18 cellular contexts compared by ENCODE assay signal in genomic region chr12:116343331-116343884, GRCh38.
A peak's percentile ranks its signal among the peaks of the same experiment; 100 is the strongest.
DNase-seq lines count a peak whose midpoint lies in the region; FAIRE-seq and TF ChIP-seq lines count a peak whose summit lies in the region.
"Had no signal": no experiment of that assay in that cellular context is flagged by ENCODE, and none has a peak within 500 bp of the region (broad histone marks: within the 10 kb centered on the region; RNA-seq: fewer than 3 reads in every experiment).

No MANE protein-coding gene starts in this region.

- H3K4me3 ChIP-seq in endodermal cell (ENCODE audit: low read length), result peak overlapping the region; percentile 61
- H3K4me3 ChIP-seq: BLaER1 treated with 17β-estradiol and CSF1 and Interleukin-3, amounts not matched to agents 10 nM and 100 nM; HAP-1 had no signal

- H3K4me1 Mint-ChIP-seq in endodermal cell (peaks cover 6% of the 10 kb centered on the region), endothelial cell (ENCODE audit: unreplicated experiment) (peaks cover 3% of the 10 kb centered on the region)

- no peaks in the 10 kb centered on the region for H3K36me3 ChIP-seq in endodermal cell (ENCODE audit: control insufficient read depth, insufficient read depth, low read length)
- H3K36me3 ChIP-seq: BLaER1 treated with 17β-estradiol and CSF1 and Interleukin-3, amounts not matched to agents 10 nM and 100 nM; HAP-1 had no signal

- H3K4me3 Mint-ChIP-seq in endodermal cell, result no peak overlapping the region
- H3K4me3 Mint-ChIP-seq in endothelial cell (ENCODE audit: unreplicated experiment), result no peak overlapping the region
- H3K4me3 Mint-ChIP-seq: CD4-positive, CD25-positive, alpha-beta regulatory T cell had no signal

- no peak overlapping the region for H3K27ac ChIP-seq in endodermal cell (ENCODE audit: low read depth, low read length)
- H3K27ac ChIP-seq: BLaER1 treated with 17β-estradiol and CSF1 and Interleukin-3, amounts not matched to agents 10 nM and 100 nM had no signal

- peaks cover 3% of the 10 kb centered on the region for H3K4me1 ChIP-seq in endodermal cell (ENCODE audit: control insufficient read depth, insufficient read depth, low read length)

- no peak overlapping the region for H3K27ac Mint-ChIP-seq in endodermal cell
- no peak overlapping the region for H3K27ac Mint-ChIP-seq in endothelial cell (ENCODE audit: unreplicated experiment)
- H3K27ac Mint-ChIP-seq: CD4-positive, CD25-positive, alpha-beta regulatory T cell had no signal

- no peaks in the 10 kb centered on the region for H3K27me3 ChIP-seq in endodermal cell (ENCODE audit: control insufficient read depth, insufficient read depth, low read length, poor library complexity, severe bottlenecking)
- H3K27me3 ChIP-seq: BLaER1 treated with 17β-estradiol and CSF1 and Interleukin-3, amounts not matched to agents 10 nM and 100 nM had no signal

- TF ChIP-seq CTCF in endodermal cell (conservative IDR thresholded peaks at IDR 0.05) (no peak), endothelial cell (IDR thresholded peaks at IDR 0.05; ENCODE audit: unreplicated experiment) (no peak)

- H3K9me3 Mint-ChIP-seq in endodermal cell (peaks cover 29% of the 10 kb centered on the region), endothelial cell (ENCODE audit: unreplicated experiment) (no peaks in the 10 kb centered on the region)

- H3K9ac ChIP-seq in endodermal cell (ENCODE audit: extremely low read depth, low read length, poor library complexity, severe bottlenecking), result no peak overlapping the region
- H3K9ac ChIP-seq: BLaER1 treated with 17β-estradiol and CSF1 and Interleukin-3, amounts not matched to agents 10 nM and 100 nM had no signal

- FAIRE-seq in frontal cortex (lab: Jason Lieb, UNC), result no peak
- FAIRE-seq: H1 had no signal

- H3K36me3 Mint-ChIP-seq in endodermal cell (ENCODE audit: low read depth) (peaks cover 6% of the 10 kb centered on the region), endothelial cell (ENCODE audit: low read depth, unreplicated experiment) (no peaks in the 10 kb centered on the region)
- H3K36me3 Mint-ChIP-seq: CD4-positive, CD25-positive, alpha-beta regulatory T cell had no signal

- H3K27me3 Mint-ChIP-seq in endodermal cell (ENCODE audit: insufficient read depth) (no peaks in the 10 kb centered on the region), endothelial cell (ENCODE audit: unreplicated experiment) (peaks cover 5% of the 10 kb centered on the region)
- H3K27me3 Mint-ChIP-seq: CD4-positive, CD25-positive, alpha-beta regulatory T cell had no signal

- peaks cover 21% of the 10 kb centered on the region for H3K9me3 ChIP-seq in endodermal cell (ENCODE audit: control insufficient read depth, low read length)
- H3K9me3 ChIP-seq: HAP-1 had no signal

- 93 to 97% methylated on average over 1 of the region's 1 CpG for whole genome bisulfite sequencing in endodermal cell (ENCODE audit: insufficient coverage in 1 of 2, insufficient read length in 1 of 2), 2 experiments

- DNase-seq in NCI-H524 (lab: John Stamatoyannopoulos, UW) (peak; percentile 29 to 60), NCI-H524 treated with DMSO at 0.1 percent for 48 hours (lab: John Stamatoyannopoulos, UW) (no peak), NCI-H526 treated with DMSO at 0.1 percent for 48 hours (lab: John Stamatoyannopoulos, UW) (peak; percentile 37), endodermal cell (no peak), frontal cortex (ENCODE audit: low spot score in 2 of 2) (no peak), endothelial cell (ENCODE audit: low spot score) (no peak)
- no peak for DNase-seq in activated CD4-positive, CD25-positive, alpha-beta regulatory T cell (lab: John Stamatoyannopoulos, UW)
- DNase-seq: 8988T; ACHN; Calu3; CD4-positive, CD25-positive, alpha-beta regulatory T cell; DMS153; DND-41; GF-D8; IMR-90 had no signal

Comparison
In these comparisons a context has a peak if more than half of its experiments do, and no peak if none do; other contexts are left out.
1. DNase-seq: peak in NCI-H524 (2 of 2) and NCI-H526 treated with DMSO at 0.1 percent for 48 hours (single experiment); none in NCI-H524 treated with DMSO at 0.1 percent for 48 hours (single experiment), endodermal cell (single experiment), activated CD4-positive, CD25-positive, alpha-beta regulatory T cell (0 of 4), frontal cortex (0 of 2) and endothelial cell (single experiment).